In the genomic region with DNA sequence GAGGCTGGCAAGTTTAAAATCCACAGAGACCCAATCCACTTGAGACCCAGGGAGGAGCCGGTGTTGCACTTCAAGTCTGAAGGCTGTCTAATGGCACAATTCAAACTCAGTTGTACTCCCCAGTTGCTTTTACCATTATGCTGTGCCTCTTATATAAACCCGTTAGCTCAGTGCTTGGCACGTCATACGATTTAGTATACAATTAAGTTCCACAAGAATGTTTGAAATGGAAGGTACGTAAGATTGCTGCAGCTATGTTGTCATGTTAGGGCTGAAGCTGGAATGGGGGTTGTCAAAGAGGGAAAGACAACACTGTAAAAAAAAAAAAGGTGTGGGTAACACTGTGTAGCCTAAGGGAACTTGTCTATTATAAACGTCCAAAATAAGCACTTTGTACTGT, we compare ENCODE assay signal across 25 cellular contexts. TPM values are rescaled to one million over a fixed set of nuclear protein-coding genes. Genes with fewer than 3 reads are reported as not detected.
DNase-seq lines count a peak whose midpoint lies in the region; ATAC-seq, FAIRE-seq and TF ChIP-seq lines count a peak whose summit lies in the region.
"Had no signal": no experiment of that assay in that cellular context is flagged by ENCODE, and none has a peak within 500 bp of the region (broad histone marks: within the 10 kb centered on the region; RNA-seq: fewer than 3 reads in every experiment).

No MANE protein-coding gene starts in this region.

- no peak for TF ChIP-seq CTCF in D721Med (IDR thresholded peaks at IDR 0.05; ENCODE audit: insufficient read depth, missing control alignments)
- TF ChIP-seq CTCF in esophagus muscularis mucosa (IDR thresholded peaks at IDR 0.05) = no peak
- TF ChIP-seq CTCF in sigmoid colon (IDR thresholded peaks at IDR 0.05) = no peak

- H3K4me3 ChIP-seq in esophagus muscularis mucosa (peak overlapping the region in 1 of 4 donors; percentile 0), muscle layer of duodenum (ENCODE audit: low read depth in 1 of 2, low read length in 2 of 2) (no peak overlapping the region), sigmoid colon (no peak overlapping the region)
- H3K4me3 ChIP-seq: BLaER1, GM23338, K562 had no signal

- peak overlapping the region; percentile 45 to 71 (median 50) for H3K27ac ChIP-seq in esophagus muscularis mucosa (replicated peaks in 1 of 4)
- H3K27ac ChIP-seq in muscle layer of duodenum (ENCODE audit: low read length) = peak overlapping the region; percentile 36
- peak overlapping the region; percentile 57 to 81 (median 66) for H3K27ac ChIP-seq in sigmoid colon
- H3K27ac ChIP-seq: BLaER1 had no signal

- WGBS in esophagus muscularis mucosa = 35% methylated on average over 5 of the region's 6 CpGs
- WGBS in sigmoid colon, 2 donors = 79% methylated on average over 6 of the region's 6 CpGs

- no peaks in the 10 kb centered on the region for H3K9me3 ChIP-seq in esophagus muscularis mucosa
- H3K9me3 ChIP-seq in muscle layer of duodenum (ENCODE audit: control insufficient read depth in 1 of 2, low read length in 2 of 2) = no peaks in the 10 kb centered on the region
- no peaks in the 10 kb centered on the region for H3K9me3 ChIP-seq in sigmoid colon

- H3K4me1 ChIP-seq in esophagus muscularis mucosa (peaks cover 19 to 77% (median 63%) of the 10 kb centered on the region in 4 donors), muscle layer of duodenum (ENCODE audit: control insufficient read depth in 1 of 2, insufficient read depth in 2 of 2, low read length in 2 of 2) (peaks cover 0 to 47% of the 10 kb centered on the region in 2 donors), sigmoid colon (peaks cover 0 to 86% (median 60%) of the 10 kb centered on the region in 4 donors)

- ATAC-seq in HG03571 (IDR thresholded peaks at IDR 0.05; ENCODE audit: unreplicated experiment) (no peak), HG02884 (IDR thresholded peaks at IDR 0.05; ENCODE audit: unreplicated experiment) (no peak)
- ATAC-seq: GM23338, K562 had no signal

- no peak for DNase-seq in D721Med (ENCODE audit: insufficient read length, low spot score)
- no peak for DNase-seq in esophagus muscularis mucosa (ENCODE audit: extremely low spot score)
- no peak for DNase-seq in sigmoid colon
- no peak for DNase-seq in NK-92 (lab: John Stamatoyannopoulos, UW; ENCODE audit: unreplicated experiment)
- DNase-seq: CD4-positive, CD25-positive, alpha-beta regulatory T cell; DMS53; H9; Kasumi-1; NCI-H1092 treated with DMSO at 0.1 percent for 48 hours; NCI-H1436; NCI-H187; NCI-H446; NCI-H526; NCI-H82; RPMI8226; SHP77 had no signal

- peak; percentile 58 for FAIRE-seq in D721Med (lab: Jason Lieb, UNC)
- FAIRE-seq: A204.1, G401.6, HTR-8/SVneo, K562 had no signal

- TF ChIP-seq EP300 in esophagus muscularis mucosa (IDR thresholded peaks at IDR 0.05) (no peak), sigmoid colon (IDR thresholded peaks at IDR 0.05) (no peak)

- intact Hi-C loops in esophagus muscularis mucosa (cut with DNase I) = no loop called here
- intact Hi-C loops in sigmoid colon (cut with DNase I) = no loop called here

- no peaks in the 10 kb centered on the region for H3K27me3 ChIP-seq in esophagus muscularis mucosa
- no peaks in the 10 kb centered on the region for H3K27me3 ChIP-seq in muscle layer of duodenum (ENCODE audit: low read depth, low read length)
- no peaks in the 10 kb centered on the region for H3K27me3 ChIP-seq in sigmoid colon
- H3K27me3 ChIP-seq: BLaER1 had no signal

- no peak for TF ChIP-seq POLR2A in esophagus muscularis mucosa (IDR thresholded peaks at IDR 0.05; ENCODE audit: low read depth)
- no peak for TF ChIP-seq POLR2A in sigmoid colon (IDR thresholded peaks at IDR 0.05)

- H3K36me3 ChIP-seq in esophagus muscularis mucosa (no peaks in the 10 kb centered on the region), muscle layer of duodenum (ENCODE audit: control insufficient read depth in 1 of 2, insufficient read depth in 2 of 2, low read length in 2 of 2) (no peaks in the 10 kb centered on the region), sigmoid colon (no peaks in the 10 kb centered on the region)

RNA-seq across cellular contexts. Expression of gene LIMS1, which starts 30.2 kb away (rescaled TPM):
- total RNA-seq in esophagus muscularis mucosa = 100 to 1,000 TPM in 3 of 4 donors, 10 to 100 TPM in 1; 71.0 to 141 (median 123) TPM
- 100 to 1,000 TPM in 1 of 4 donors, 10 to 100 TPM in 3; 65.3 to 185 (median 82.1) TPM for total RNA-seq in sigmoid colon
- polyA plus RNA-seq in sigmoid colon = 10 to 100 TPM; 16.2 to 22.5 (median 17.3) TPM
